Comparison of ENCODE assay signal across 8 cellular contexts in the genomic region with DNA sequence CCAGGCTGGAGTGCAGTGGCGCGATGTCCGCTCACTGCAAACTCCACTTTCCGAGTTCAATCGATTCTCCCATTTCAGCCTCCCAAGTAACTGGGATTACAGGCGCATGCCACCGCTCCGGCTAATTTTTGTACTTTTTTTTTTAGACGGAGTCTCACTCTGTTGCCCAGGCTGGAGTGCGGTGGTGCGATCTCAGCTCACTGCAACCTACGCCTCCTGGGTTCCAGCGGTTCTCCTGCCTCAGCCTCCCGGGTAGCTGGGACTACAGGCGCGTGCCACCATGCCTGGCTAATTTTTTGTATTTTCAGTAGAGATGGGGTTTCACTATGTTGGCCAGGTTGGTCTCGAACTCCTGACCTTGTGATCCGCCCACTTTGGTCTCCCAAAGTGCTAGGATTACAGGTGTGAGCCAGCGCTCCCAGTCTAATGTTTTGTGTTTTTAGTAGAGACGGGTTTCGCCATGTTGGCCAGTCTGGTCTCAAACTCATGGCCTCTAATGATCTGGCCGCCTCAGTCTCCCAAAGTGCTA. TPM values are rescaled to one million over a fixed set of nuclear protein-coding genes. Genes with fewer than 3 reads are reported as not detected.
DNase-seq lines count a peak whose midpoint lies in the region; ATAC-seq and TF ChIP-seq lines count a peak whose summit lies in the region.
"Not testable (repeated sequence)": the region's sequence is repeated elsewhere in the genome, so short reads cannot be mapped to it uniquely, and the experiment has no call there.

No MANE protein-coding gene starts in this region.

- not testable (repeated sequence) for TF ChIP-seq CTCF in DND-41 (IDR thresholded peaks at IDR 0.05; ENCODE audit: borderline replicate concordance, extremely low read depth, low read length, poor library complexity, severe bottlenecking); natural killer cell (IDR thresholded peaks at IDR 0.05); type B pancreatic cell (conservative IDR thresholded peaks at IDR 0.05)

- H2AFZ ChIP-seq in DND-41 (ENCODE audit: low read depth, low read length), result not testable (repeated sequence)

- peak overlapping the region; percentile 34 to 57 for H3K27ac Mint-ChIP-seq in T-cell
- peak overlapping the region; percentile 74 for H3K27ac Mint-ChIP-seq in activated CD4-positive, alpha-beta T cell treated with anti-CD3 and anti-CD28 coated beads, Interleukin-2, amount 10 ng/mL, durations not matched to agents 7 days and 5 days
- not testable (repeated sequence) for H3K27ac Mint-ChIP-seq in activated T-cell treated with anti-CD3 and anti-CD28 coated beads, Interleukin-2, amount 50 U/mL, for 72 hours; activated naive CD4-positive, alpha-beta T cell treated with anti-CD3 and anti-CD28 coated beads, Interleukin-2, amount 50 U/mL, for 24 hours; natural killer cell; type B pancreatic cell

- CTCF ChIA-PET in T-cell (lab: Charles Lee); activated CD4-positive, alpha-beta T cell treated with anti-CD3 and anti-CD28 coated beads, Interleukin-2, amount 10 ng/mL, durations not matched to agents 7 days and 5 days (lab: Charles Lee): not testable (repeated sequence)

- H3K27me3 Mint-ChIP-seq in T-cell; activated CD4-positive, alpha-beta T cell treated with anti-CD3 and anti-CD28 coated beads, Interleukin-2, amount 10 ng/mL, durations not matched to agents 7 days and 5 days; activated T-cell treated with anti-CD3 and anti-CD28 coated beads, Interleukin-2, amount 50 U/mL, for 72 hours (ENCODE audit: low read depth); activated naive CD4-positive, alpha-beta T cell treated with anti-CD3 and anti-CD28 coated beads, Interleukin-2, amount 50 U/mL, for 24 hours; natural killer cell (ENCODE audit: low read depth in 2 of 2); type B pancreatic cell: not testable (repeated sequence)

- H3K9me3 Mint-ChIP-seq in T-cell; activated CD4-positive, alpha-beta T cell treated with anti-CD3 and anti-CD28 coated beads, Interleukin-2, amount 10 ng/mL, durations not matched to agents 7 days and 5 days; activated T-cell treated with anti-CD3 and anti-CD28 coated beads, Interleukin-2, amount 50 U/mL, for 72 hours; activated naive CD4-positive, alpha-beta T cell treated with anti-CD3 and anti-CD28 coated beads, Interleukin-2, amount 50 U/mL, for 24 hours; natural killer cell; type B pancreatic cell: not testable (repeated sequence)

- intact Hi-C loops in natural killer cell (cut with micrococcal nuclease), result not testable (repeated sequence)

- peaks cover 68% of the 10 kb centered on the region for H3K4me1 ChIP-seq in DND-41 (ENCODE audit: insufficient read depth, low read length)

- peak overlapping the region in 1 of 2 experiments; percentile 33; a peak in 2 of 4 replicates for H3K4me3 ChIP-seq in DND-41 (ENCODE audit: low read depth in 1 of 2, low read length in 2 of 2)

- peak overlapping the region; percentile 19; the same call in 1 of the 2 replicates for H3K4me2 ChIP-seq in DND-41 (ENCODE audit: insufficient read depth, low read length)

- peaks cover 10% of the 10 kb centered on the region for H3K9me3 ChIP-seq in DND-41 (ENCODE audit: insufficient read depth, low read length, severe bottlenecking)

- H3K4me3 Mint-ChIP-seq in T-cell, result peak overlapping the region in 2 of 3 donors; percentile 41 to 77
- not testable (repeated sequence) for H3K4me3 Mint-ChIP-seq in activated CD4-positive, alpha-beta T cell treated with anti-CD3 and anti-CD28 coated beads, Interleukin-2, amount 10 ng/mL, durations not matched to agents 7 days and 5 days
- peak overlapping the region; percentile 34 to 37 for H3K4me3 Mint-ChIP-seq in activated T-cell treated with anti-CD3 and anti-CD28 coated beads, Interleukin-2, amount 50 U/mL, for 72 hours
- peak overlapping the region; percentile 39 for H3K4me3 Mint-ChIP-seq in activated naive CD4-positive, alpha-beta T cell treated with anti-CD3 and anti-CD28 coated beads, Interleukin-2, amount 50 U/mL, for 24 hours
- H3K4me3 Mint-ChIP-seq in natural killer cell, result peak overlapping the region; percentile 35
- peak overlapping the region; percentile 11 for H3K4me3 Mint-ChIP-seq in type B pancreatic cell

- H3K27ac ChIP-seq in DND-41 (ENCODE audit: low read length), result peak overlapping the region; percentile 97

- peaks cover 83% of the 10 kb centered on the region for H3K79me2 ChIP-seq in DND-41 (ENCODE audit: insufficient read depth, low read length)

- not testable (repeated sequence) for ATAC-seq in DND-41 (ENCODE audit: insufficient read depth, low read depth); T-cell (replicated peaks in 1 of 4); activated T-cell treated with anti-CD3 and anti-CD28 coated beads, Interleukin-2, amount 50 U/mL, for 72 hours (replicated peaks in 1 of 2); natural killer cell

- POLR2A ChIA-PET in T-cell (lab: Charles Lee), result interaction anchor here in 1 of 2 donors (0.6 kb wide), 1 partner anchor 45 kb away, joined by 3 read pairs; no protein-coding TSS in a partner anchor
- POLR2A ChIA-PET in activated CD4-positive, alpha-beta T cell treated with anti-CD3 and anti-CD28 coated beads, Interleukin-2, amount 10 ng/mL, durations not matched to agents 7 days and 5 days (lab: Charles Lee), result interaction anchor here (0.7 kb wide), 1 partner anchor 202 kb away, joined by 8 read pairs; no protein-coding TSS in a partner anchor

- peaks cover 12% of the 10 kb centered on the region for H3K36me3 Mint-ChIP-seq in T-cell
- H3K36me3 Mint-ChIP-seq in activated CD4-positive, alpha-beta T cell treated with anti-CD3 and anti-CD28 coated beads, Interleukin-2, amount 10 ng/mL, durations not matched to agents 7 days and 5 days (ENCODE audit: low read depth), result peaks cover 59% of the 10 kb centered on the region
- H3K36me3 Mint-ChIP-seq in activated T-cell treated with anti-CD3 and anti-CD28 coated beads, Interleukin-2, amount 50 U/mL, for 72 hours (ENCODE audit: insufficient read depth in 2 of 2), result peaks cover 16 to 25% of the 10 kb centered on the region in 2 donors
- not testable (repeated sequence) for H3K36me3 Mint-ChIP-seq in activated naive CD4-positive, alpha-beta T cell treated with anti-CD3 and anti-CD28 coated beads, Interleukin-2, amount 50 U/mL, for 24 hours; natural killer cell; type B pancreatic cell

- H3K4me1 Mint-ChIP-seq in T-cell (peaks cover 44 to 53% (median 53%) of the 10 kb centered on the region in 3 donors), natural killer cell (peaks cover 43 to 48% of the 10 kb centered on the region in 2 donors), type B pancreatic cell (ENCODE audit: unreplicated experiment) (peaks cover 30% of the 10 kb centered on the region)
- peaks cover 46% of the 10 kb centered on the region for H3K4me1 Mint-ChIP-seq in activated CD4-positive, alpha-beta T cell treated with anti-CD3 and anti-CD28 coated beads, Interleukin-2, amount 10 ng/mL, durations not matched to agents 7 days and 5 days
- H3K4me1 Mint-ChIP-seq in activated T-cell treated with anti-CD3 and anti-CD28 coated beads, Interleukin-2, amount 50 U/mL, for 72 hours (ENCODE audit: low read depth), result peaks cover 49% of the 10 kb centered on the region
- peaks cover 43% of the 10 kb centered on the region for H3K4me1 Mint-ChIP-seq in activated naive CD4-positive, alpha-beta T cell treated with anti-CD3 and anti-CD28 coated beads, Interleukin-2, amount 50 U/mL, for 24 hours

- not testable (repeated sequence) for DNase-seq in DND-41; T-cell; activated CD4-positive, alpha-beta T cell treated with anti-CD3 and anti-CD28 coated beads, Interleukin-2, amount 10 ng/mL, durations not matched to agents 7 days and 5 days; activated T-cell treated with anti-CD3 and anti-CD28 coated beads, Interleukin-2, amount 50 U/mL, for 72 hours; natural killer cell; type B pancreatic cell (ENCODE audit: extremely low spot score, unreplicated experiment)
- DNase-seq in islet precursor cell, result peak; percentile 6

- H3K36me3 ChIP-seq in DND-41 (ENCODE audit: insufficient read depth, low read length), result peaks cover 40% of the 10 kb centered on the region

- H4K20me1 ChIP-seq in DND-41 (ENCODE audit: insufficient read depth, low read length), result peaks cover 30% of the 10 kb centered on the region

- H3K9ac ChIP-seq in DND-41 (ENCODE audit: low read depth, low read length), result peak overlapping the region; percentile 100; the same call in 1 of the 2 replicates

- H3K27me3 ChIP-seq in DND-41 (ENCODE audit: insufficient read depth, low read length, poor library complexity), result not testable (repeated sequence)

RNA-seq across cellular contexts. Expression of a gene that starts 2.0 kb away (rescaled TPM):
- total RNA-seq in T-cell, result 100 to 1,000 TPM in 3 of 5 donors, 10 to 100 TPM in 2; 80.4 to 170 (median 156) TPM
- total RNA-seq in activated CD4-positive, alpha-beta T cell treated with anti-CD3 and anti-CD28 coated beads, Interleukin-2, amount 10 ng/mL, durations not matched to agents 7 days and 5 days, result 100 to 1,000 TPM in 1 of 2 experiments, 10 to 100 TPM in 1; 90.1 to 105 TPM
- 10 to 100 TPM; 48.8 to 65.4 TPM for total RNA-seq in activated T-cell treated with anti-CD3 and anti-CD28 coated beads, Interleukin-2, amount 50 U/mL, for 72 hours
- total RNA-seq in natural killer cell, result 10 to 100 TPM; 58.1 to 73.2 (median 67.7) TPM
- total RNA-seq in type B pancreatic cell (ENCODE audit: low replicate concordance), result 80.8 and 85.7 TPM in 2 replicates

RNA-seq across cellular contexts. Expression of a gene that starts 3.2 kb away (rescaled TPM):
- total RNA-seq in T-cell (100 to 1,000 TPM in 3 of 5 donors, 10 to 100 TPM in 2; 66.2 to 180 (median 164) TPM), natural killer cell (10 to 100 TPM; 35.7 to 58.7 (median 41.0) TPM), type B pancreatic cell (ENCODE audit: low replicate concordance) (10.6 and 11.2 TPM in 2 replicates)
- 10 to 100 TPM; 96.3 to 97.2 TPM for total RNA-seq in activated CD4-positive, alpha-beta T cell treated with anti-CD3 and anti-CD28 coated beads, Interleukin-2, amount 10 ng/mL, durations not matched to agents 7 days and 5 days
- 10 to 100 TPM; 67.1 to 77.2 TPM for total RNA-seq in activated T-cell treated with anti-CD3 and anti-CD28 coated beads, Interleukin-2, amount 50 U/mL, for 72 hours

RNA-seq across cellular contexts. Expression of a gene that starts 22.0 kb away (rescaled TPM):
- total RNA-seq in T-cell (100 to 1,000 TPM in 4 of 5 donors, 10 to 100 TPM in 1; 99.5 to 148 (median 133) TPM), natural killer cell (100 to 1,000 TPM; 134 to 188 (median 150) TPM), type B pancreatic cell (ENCODE audit: low replicate concordance) (15.3 and 15.9 TPM in 2 replicates)
- 100 to 1,000 TPM; 101 to 111 TPM for total RNA-seq in activated CD4-positive, alpha-beta T cell treated with anti-CD3 and anti-CD28 coated beads, Interleukin-2, amount 10 ng/mL, durations not matched to agents 7 days and 5 days
- 10 to 100 TPM; 96.4 to 99.8 TPM for total RNA-seq in activated T-cell treated with anti-CD3 and anti-CD28 coated beads, Interleukin-2, amount 50 U/mL, for 72 hours

RNA-seq across cellular contexts. Expression of a gene that starts 37.5 kb away (rescaled TPM):
- total RNA-seq in T-cell (100 to 1,000 TPM in 1 of 5 donors, 10 to 100 TPM in 4; 78.3 to 106 (median 82.4) TPM), natural killer cell (10 to 100 TPM; 52.1 to 81.5 (median 56.4) TPM), type B pancreatic cell (ENCODE audit: low replicate concordance) (25.7 and 56.5 TPM in 2 replicates)
- total RNA-seq in activated CD4-positive, alpha-beta T cell treated with anti-CD3 and anti-CD28 coated beads, Interleukin-2, amount 10 ng/mL, durations not matched to agents 7 days and 5 days, result 10 to 100 TPM; 54.1 to 59.4 TPM
- total RNA-seq in activated T-cell treated with anti-CD3 and anti-CD28 coated beads, Interleukin-2, amount 50 U/mL, for 72 hours, result 10 to 100 TPM; 72.8 to 82.2 TPM

RNA-seq across cellular contexts. Expression of a gene that starts 47.0 kb away (rescaled TPM):
- 10 to 100 TPM; 40.9 to 48.3 (median 42.7) TPM for total RNA-seq in T-cell
- total RNA-seq in activated CD4-positive, alpha-beta T cell treated with anti-CD3 and anti-CD28 coated beads, Interleukin-2, amount 10 ng/mL, durations not matched to agents 7 days and 5 days, result 10 to 100 TPM; 34.4 to 38.4 TPM
- 10 to 100 TPM; 28.3 to 56.8 TPM for total RNA-seq in activated T-cell treated with anti-CD3 and anti-CD28 coated beads, Interleukin-2, amount 50 U/mL, for 72 hours
- total RNA-seq in natural killer cell, result 10 to 100 TPM; 10.7 to 15.9 (median 11.1) TPM
- total RNA-seq in type B pancreatic cell (ENCODE audit: low replicate concordance), result 2.1 and 10.9 TPM in 2 replicates
